In the genomic region with DNA sequence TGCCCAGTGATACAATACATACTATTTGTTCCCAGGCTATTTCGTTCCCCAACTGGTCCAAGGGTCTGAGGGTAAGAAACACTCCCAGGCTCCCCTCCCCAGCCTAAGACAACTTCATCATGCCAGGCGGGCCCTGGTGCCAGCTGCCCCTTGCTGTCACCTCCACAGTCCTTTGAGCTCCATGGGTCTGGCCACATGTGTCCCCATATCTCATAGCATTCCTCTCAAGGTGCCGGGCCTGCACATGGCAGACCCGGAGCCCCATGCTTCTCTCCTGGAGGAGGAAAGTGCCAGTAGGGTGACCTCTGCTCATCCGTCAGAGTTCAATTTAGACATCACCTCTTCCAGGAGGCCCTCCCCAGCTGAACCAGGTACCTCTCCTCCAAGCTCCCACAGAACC, we compare ENCODE assay signal across 12 cellular contexts.
"Had no signal": no experiment of that assay in that cellular context is flagged by ENCODE, and none has a peak within 500 bp of the region (broad histone marks: within the 10 kb centered on the region; RNA-seq: fewer than 3 reads in every experiment).

No MANE protein-coding gene starts in this region.

- H3K9me3 ChIP-seq: breast epithelium, right atrium auricular region, upper lobe of left lung had no signal

- ATAC-seq: left cardiac atrium; naive thymus-derived CD4-positive, alpha-beta T cell; WTC11 had no signal

- H3K4me1 ChIP-seq: right atrium auricular region had no signal

- H3K27ac ChIP-seq: breast epithelium, foreskin keratinocyte, right atrium auricular region, SK-N-MC, upper lobe of left lung had no signal

- H3K4me3 ChIP-seq: breast epithelium, lung, right atrium auricular region, SK-N-MC, smooth muscle cell, upper lobe of left lung had no signal

- H3K36me3 ChIP-seq: breast epithelium, right atrium auricular region, upper lobe of left lung had no signal

- DNase-seq: left cardiac atrium, posterior cingulate gyrus, T-helper 1 cell, upper lobe of left lung had no signal

- H3K27me3 ChIP-seq: breast epithelium, right atrium auricular region, upper lobe of left lung had no signal
